In genomic region chr7:36227223-36227622, GRCh38 we compare ENCODE assay signal across 14 cellular contexts.
DNase-seq lines count a peak whose midpoint lies in the region; ATAC-seq and TF ChIP-seq lines count a peak whose summit lies in the region.
"Had no signal": no experiment of that assay in that cellular context is flagged by ENCODE, and none has a peak within 500 bp of the region (broad histone marks: within the 10 kb centered on the region; RNA-seq: fewer than 3 reads in every experiment).

No MANE protein-coding gene starts in this region.

- H3K9me3 ChIP-seq in AG04450 (ENCODE audit: control insufficient read depth, insufficient read depth, low read length), result no peaks in the 10 kb centered on the region
- H3K9me3 ChIP-seq in Peyer's patch, result no peaks in the 10 kb centered on the region

- H3K27ac ChIP-seq in AG04450 (ENCODE audit: low read depth, low read length) (peak overlapping the region; percentile 47), Peyer's patch (peak overlapping the region in 3 of 4 donors; percentile 10 to 60 (median 46))

- no peak overlapping the region for H3K4me3 ChIP-seq in AG04450 (ENCODE audit: low read depth, low read length)
- H3K4me3 ChIP-seq in Peyer's patch, result no peak overlapping the region
- H3K4me3 ChIP-seq in fibroblast of villous mesenchyme (ENCODE audit: low read depth, low read length), result no peak overlapping the region

- ATAC-seq in HG03469 (IDR thresholded peaks at IDR 0.05; ENCODE audit: unreplicated experiment) (no peak), GM18517 (IDR thresholded peaks at IDR 0.05; ENCODE audit: unreplicated experiment) (no peak)
- ATAC-seq: HCT116 had no signal

- peaks cover 0 to 2% (median 0%) of the 10 kb centered on the region in 4 donors for H3K4me1 ChIP-seq in Peyer's patch

- no peak for TF ChIP-seq CTCF in AG04450 (IDR thresholded peaks at IDR 0.05; ENCODE audit: low read depth, low read length)
- no peak for TF ChIP-seq CTCF in Peyer's patch (IDR thresholded peaks at IDR 0.05)
- no peak for TF ChIP-seq CTCF in fibroblast of villous mesenchyme (IDR thresholded peaks at IDR 0.05; ENCODE audit: insufficient read depth, low read depth, low read length)

- CTCF ChIA-PET in AG04450 (lab: Charles Lee), result interaction anchor here (0.6 kb wide), 1 partner anchor 9 kb away, joined by 3 read pairs; no protein-coding TSS in a partner anchor

- TF ChIP-seq POLR2A in Peyer's patch (IDR thresholded peaks at IDR 0.05), result no peak

- intact Hi-C loops in posterior vena cava (cut with DNase I), result no loop called here

- H3K36me3 ChIP-seq in Peyer's patch, result no peaks in the 10 kb centered on the region

- H3K27me3 ChIP-seq in AG04450 (ENCODE audit: control insufficient read depth, insufficient read depth, low read length), result no peaks in the 10 kb centered on the region
- H3K27me3 ChIP-seq in Peyer's patch, result no peaks in the 10 kb centered on the region

- POLR2A ChIA-PET in AG04450 (lab: Yijun Ruan, JAX), result interaction anchor here (0.7 to 0.9 kb wide), 2 partner anchors 11 to 66 kb away, joined by 3 to 11 read pairs; no protein-coding TSS in a partner anchor

- no peak for DNase-seq in AG04450 (ENCODE audit: low read depth, low spot score)
- peak in 1 of 3 donors; percentile 55 for DNase-seq in Peyer's patch
- peak; percentile 49 for DNase-seq in fibroblast of villous mesenchyme (ENCODE audit: low read depth)
- DNase-seq in posterior vena cava (ENCODE audit: low spot score), result peak; percentile 86
- no peak for DNase-seq in HUDEP-2 (lab: John Stamatoyannopoulos, UW; ENCODE audit: unreplicated experiment in 76 of 76)
- DNase-seq in NCI-H2196 (lab: John Stamatoyannopoulos, UW; ENCODE audit: unreplicated experiment), result no peak
- DNase-seq: activated B cell treated with CpG ODN at 0.5 μM for 24 hours, GF-D8, glutamatergic neuron, Kasumi-1, NCI-H2227 treated with DMSO at 0.1 percent for 48 hours had no signal

Comparison
In these comparisons a context has a peak if more than half of its experiments do, and no peak if none do; other contexts are left out.
1. DNase-seq: peak in fibroblast of villous mesenchyme (single experiment) and posterior vena cava (single experiment); none in AG04450 (single experiment), HUDEP-2 (0 of 76) and NCI-H2196 (single experiment).